ENCODE assay signal across 21 cellular contexts in genomic region chr6:38077488-38078015, GRCh38.
"Had no signal": no experiment of that assay in that cellular context is flagged by ENCODE, and none has a peak within 500 bp of the region (broad histone marks: within the 10 kb centered on the region; RNA-seq: fewer than 3 reads in every experiment).

No MANE protein-coding gene starts in this region.

- H3K4me1 ChIP-seq: lower lobe of right lung, suprapubic skin had no signal

- H3K27ac Mint-ChIP-seq: memory B cell, mesothelial cell of epicardium, nephron had no signal

- H3K27me3 Mint-ChIP-seq: memory B cell, naive B cell had no signal

- H3K4me2 ChIP-seq: hepatocyte, smooth muscle cell had no signal

- H3K9me3 ChIP-seq: colonic mucosa, esophagus squamous epithelium, left ventricle myocardium inferior, lower lobe of right lung, suprapubic skin, thyroid gland, upper lobe of left lung, uterus had no signal

- H3K4me3 ChIP-seq: colonic mucosa, esophagus squamous epithelium, hepatocyte, left ventricle myocardium inferior, lower lobe of right lung, smooth muscle cell, suprapubic skin, thyroid gland, upper lobe of left lung, uterus had no signal

- H3K27ac ChIP-seq: colonic mucosa, foreskin keratinocyte, hepatocyte, left ventricle myocardium inferior, lower lobe of right lung, suprapubic skin, thyroid gland, upper lobe of left lung, uterus had no signal

- FAIRE-seq: kidney had no signal

- H3K4me3 Mint-ChIP-seq: memory B cell, mesothelial cell of epicardium, nephron had no signal

- H3K27me3 ChIP-seq: colonic mucosa, esophagus squamous epithelium, foreskin keratinocyte, hepatocyte, suprapubic skin, thyroid gland, upper lobe of left lung, uterus had no signal

- ATAC-seq: foreskin keratinocyte; left cardiac atrium; lower lobe of right lung; stimulated activated naive CD8-positive, alpha-beta T cell treated with anti-CD3 and anti-CD28 coated beads, Interleukin-15, Interleukin-2, amounts not matched to agents 100 U/mL and 50 U/mL, for 24 hours had no signal

- DNase-seq: colonic mucosa; dermis blood vessel endothelial cell; esophagus squamous epithelium; foreskin keratinocyte; head of caudate nucleus; kidney; left cardiac atrium; left ventricle myocardium inferior; lower lobe of right lung; naive B cell; stimulated activated CD4-positive, alpha-beta T cell treated with anti-CD3 and anti-CD28 coated beads, Interleukin-2, amount 100 ng/mL, for 48 hours; stimulated activated naive CD8-positive, alpha-beta T cell treated with anti-CD3 and anti-CD28 coated beads, Interleukin-15, Interleukin-2, amounts not matched to agents 100 U/mL and 50 U/mL, for 24 hours; thyroid gland; upper lobe of left lung; uterus had no signal

- H3K36me3 ChIP-seq: colonic mucosa, left ventricle myocardium inferior, suprapubic skin, thyroid gland, upper lobe of left lung, uterus had no signal

- H3K9me3 Mint-ChIP-seq: memory B cell, naive B cell, nephron had no signal

- H2AFZ ChIP-seq: hepatocyte had no signal
